ENCODE assay signal across 8 cellular contexts in genomic region chr9:134641173-134641985, GRCh38. TPM values are rescaled to one million over a fixed set of nuclear protein-coding genes. Genes with fewer than 3 reads are reported as not detected.
DNase-seq lines count a peak whose midpoint lies in the region; ATAC-seq lines count a peak whose summit lies in the region.

Gene COL5A1, plus strand, starts transcription at chr9:134641803. Its CDS starts 385 bp downstream, at chr9:134642188.

- H3K36me3 Mint-ChIP-seq in T-cell = no peaks in the 10 kb centered on the region

- H3K4me3 ChIP-seq in skeletal muscle tissue (ENCODE audit: low read length in 3 of 3) = peak within 1 kb of the TSS; percentile 49 to 68 (median 67)

- DNase-seq in NCI-H146 (lab: John Stamatoyannopoulos, UW) (peak; percentile 5), NCI-H146 treated with DMSO at 0.1 percent for 48 hours (lab: John Stamatoyannopoulos, UW; ENCODE audit: unreplicated experiment) (no peak), T-cell (peak in 31 of 34 experiments; percentile 3 to 58 (median 28)), caudate nucleus (lab: John Stamatoyannopoulos, UW) (peak in 52 of 61 donors; percentile 7 to 76 (median 46)), inferior parietal cortex (ENCODE audit: extremely low spot score) (peak; percentile 24)

- H3K4me3 Mint-ChIP-seq in T-cell = peak within 1 kb of the TSS; percentile 48 to 62 (median 53)

- ATAC-seq in T-cell (replicated peaks in 1 of 4) (peak; percentile 85 to 98 (median 88)), HG03565 (IDR thresholded peaks at IDR 0.05; ENCODE audit: unreplicated experiment) (no peak), GM19023 (IDR thresholded peaks at IDR 0.05; ENCODE audit: unreplicated experiment) (no peak)

- no peaks in the 10 kb centered on the region for H3K9me3 Mint-ChIP-seq in T-cell

- peaks cover 0 to 3% (median 2%) of the 10 kb centered on the region in 3 donors for H3K4me1 Mint-ChIP-seq in T-cell

- peak within 1 kb of the TSS in 1 of 2 donors; percentile 31 for H3K27ac Mint-ChIP-seq in T-cell

- H3K27me3 ChIP-seq in skeletal muscle tissue (ENCODE audit: control insufficient read depth in 3 of 3, insufficient read depth in 3 of 3, low read length in 3 of 3) = peaks cover 34 to 75% (median 37%) of the 10 kb centered on the region in 3 donors

- H3K27ac ChIP-seq in caudate nucleus (ENCODE audit: low read depth, low read length) (no peak within 1 kb of the TSS), skeletal muscle tissue (ENCODE audit: low read depth, low read length) (peak within 1 kb of the TSS; percentile 83)

- H3K4me1 ChIP-seq in skeletal muscle tissue (ENCODE audit: control insufficient read depth in 3 of 3, insufficient read depth in 3 of 3, low read length in 3 of 3) = peaks cover 16 to 22% (median 22%) of the 10 kb centered on the region in 3 donors

- peaks cover 17 to 32% of the 10 kb centered on the region in 2 donors for H3K27me3 Mint-ChIP-seq in T-cell

- CTCF ChIA-PET in T-cell (lab: Charles Lee) = no interaction called here

- no peaks in the 10 kb centered on the region for H3K36me3 ChIP-seq in skeletal muscle tissue (ENCODE audit: control insufficient read depth in 3 of 3, insufficient read depth in 3 of 3, low read length in 3 of 3)

- no peaks in the 10 kb centered on the region for H3K9me3 ChIP-seq in skeletal muscle tissue (ENCODE audit: control insufficient read depth in 3 of 3, low read length in 3 of 3)

- H3K9ac ChIP-seq in skeletal muscle tissue (ENCODE audit: low read depth in 1 of 3, low read length in 3 of 3) = peak within 1 kb of the TSS; percentile 45 to 68 (median 60)

- POLR2A ChIA-PET in T-cell (lab: Charles Lee) = interaction anchor here in 1 of 2 donors (0.6 kb wide), 1 partner anchor 21 kb away, joined by 11 read pairs; no protein-coding TSS in a partner anchor

RNA-seq across cellular contexts. Expression of gene COL5A1, which starts in this region (rescaled TPM):
- total RNA-seq in T-cell (1 to 10 TPM in 4 of 5 donors, under 1 TPM in 1; 0.18 to 2.3 (median 1.7) TPM), skeletal muscle tissue (258 TPM)

Comparison
In these comparisons a context has a peak if more than half of its experiments do, and no peak if none do; other contexts are left out.
1. RNA of gene COL5A1 (total RNA-seq): 258 TPM in skeletal muscle tissue (single experiment); 0.18 to 2.3 TPM in T-cell; every median in the first group is over 10 times any median in the second.
2. ATAC-seq: peak in T-cell (4 of 4); none in HG03565 (single experiment) and GM19023 (single experiment).